8 cellular contexts compared by ENCODE assay signal in the genomic region with DNA sequence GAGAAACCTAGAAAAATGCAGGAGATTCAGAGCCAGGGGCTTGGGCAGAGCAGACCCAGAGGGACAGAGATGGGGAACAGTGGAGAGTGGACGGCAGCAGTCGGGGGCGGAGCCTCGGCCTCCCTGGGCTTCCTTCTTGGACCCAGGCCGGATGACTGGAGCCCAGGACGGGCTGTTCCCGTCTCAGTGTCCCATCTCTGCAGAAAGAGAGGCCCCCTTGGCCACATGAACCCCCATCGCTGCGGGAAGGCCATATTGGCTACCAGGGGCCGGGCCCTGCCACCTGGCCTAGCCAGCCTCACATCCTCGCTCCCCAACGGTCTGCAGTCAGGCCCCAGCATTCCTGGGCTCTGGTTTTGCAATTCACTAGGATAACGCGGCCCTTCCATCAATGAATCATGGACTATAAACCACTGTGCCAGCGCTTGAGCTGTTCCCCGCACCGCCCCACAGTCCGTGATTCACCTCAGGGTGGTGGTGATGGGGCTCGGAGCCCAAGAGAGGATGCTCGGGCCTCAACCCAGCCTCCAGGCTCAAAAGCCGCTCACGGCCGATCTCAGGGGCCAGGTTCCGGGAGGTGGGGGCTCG.
A peak's percentile ranks its signal among the peaks of the same experiment; 100 is the strongest.
DNase-seq lines count a peak whose midpoint lies in the region; ATAC-seq and TF ChIP-seq lines count a peak whose summit lies in the region.

No MANE protein-coding gene starts in this region.

- ATAC-seq in PC-3 (peak; percentile 97), HG02938 (IDR thresholded peaks at IDR 0.05; ENCODE audit: unreplicated experiment) (no peak), GM18505 (IDR thresholded peaks at IDR 0.05; ENCODE audit: unreplicated experiment) (no peak)

- CTCF ChIA-PET in PC-3 (lab: Charles Lee) = interaction anchor here (0.5 to 1.0 kb wide), 2 partner anchors 19 to 31 kb away, joined by 3 read pairs; no protein-coding TSS in a partner anchor

- no peak for TF ChIP-seq POLR2A in esophagus muscularis mucosa (IDR thresholded peaks at IDR 0.05; ENCODE audit: low read depth)
- no peak for TF ChIP-seq POLR2A in GM18505 (IDR thresholded peaks at IDR 0.05; ENCODE audit: borderline replicate concordance, extremely low read depth, insufficient read depth, insufficient read length)

- peak overlapping the region; percentile 26; the same call in 1 of the 2 replicates for H3K9ac ChIP-seq in PC-3 (ENCODE audit: low read length)

- peaks cover 26% of the 10 kb centered on the region for H3K4me1 ChIP-seq in PC-3 (ENCODE audit: insufficient read depth, low read length)
- H3K4me1 ChIP-seq in esophagus muscularis mucosa = peaks cover 52 to 85% (median 79%) of the 10 kb centered on the region in 4 donors
- peaks cover 13% of the 10 kb centered on the region for H3K4me1 ChIP-seq in osteoblast (ENCODE audit: insufficient read depth, low read length)

- DNase-seq in AG08395 (ENCODE audit: low spot score) (peak; percentile 98), PC-3 (peak; percentile 98), esophagus muscularis mucosa (ENCODE audit: extremely low spot score) (peak; percentile 95), osteoblast (ENCODE audit: insufficient read length, low spot score, missing footprints) (peak; percentile 100), LoVo (ENCODE audit: low spot score) (no peak)
- no peak for DNase-seq in stimulated activated CD4-positive, alpha-beta T cell treated with anti-CD3 and anti-CD28 coated beads, Interleukin-4, amount 100 ng/mL, for 4 hours

- H3F3A ChIP-seq in PC-3 (ENCODE audit: low read length, unreplicated experiment) = no peaks in the 10 kb centered on the region

- no peak for TF ChIP-seq EP300 in esophagus muscularis mucosa (IDR thresholded peaks at IDR 0.05)

- no peaks in the 10 kb centered on the region for H3K9me3 ChIP-seq in PC-3 (ENCODE audit: low read length)
- H3K9me3 ChIP-seq in esophagus muscularis mucosa = no peaks in the 10 kb centered on the region
- no peaks in the 10 kb centered on the region for H3K9me3 ChIP-seq in osteoblast (ENCODE audit: low read depth, low read length)

- TF ChIP-seq CTCF in PC-3 (conservative IDR thresholded peaks at IDR 0.05; ENCODE audit: low read depth, low read length) (no peak), esophagus muscularis mucosa (IDR thresholded peaks at IDR 0.05) (no peak), osteoblast (IDR thresholded peaks at IDR 0.05; ENCODE audit: extremely low read depth, low read depth, low read length) (no peak)

- H3K27me3 ChIP-seq in PC-3 (ENCODE audit: low read length) (no peaks in the 10 kb centered on the region), esophagus muscularis mucosa (no peaks in the 10 kb centered on the region), osteoblast (ENCODE audit: insufficient read depth, low read length) (no peaks in the 10 kb centered on the region)

- no TSS peak for BruUV-seq in PC-3 (replicated peaks; lab: Mats Ljungman, UMichigan)

- no peaks in the 10 kb centered on the region for H3K9me2 ChIP-seq in PC-3 (replicated peaks; ENCODE audit: low read length)

- H3K79me2 ChIP-seq in PC-3 (ENCODE audit: low read length) = peaks cover 29% of the 10 kb centered on the region
- peaks cover 44% of the 10 kb centered on the region for H3K79me2 ChIP-seq in osteoblast (ENCODE audit: insufficient read depth, low read length)

- intact Hi-C loops in PC-3 (cut with micrococcal nuclease) (no loop called here), esophagus muscularis mucosa (cut with DNase I) (no loop called here)

- H3K4me2 ChIP-seq in PC-3 (ENCODE audit: low read length) = peak overlapping the region; percentile 58
- peak overlapping the region; percentile 45 for H3K4me2 ChIP-seq in osteoblast (ENCODE audit: insufficient read depth, low read length)

- H3K27ac ChIP-seq in PC-3 (ENCODE audit: low read length) (peak overlapping the region; percentile 70), esophagus muscularis mucosa (replicated peaks in 1 of 4) (peak overlapping the region; percentile 74 to 96 (median 84)), osteoblast (ENCODE audit: low read depth, low read length) (peak overlapping the region; percentile 86)

- POLR2A ChIA-PET in PC-3 (lab: Charles Lee; ENCODE audit: unreplicated experiment) = interaction anchor here (0.6 kb wide), 1 partner anchor 30 kb away, joined by 4 read pairs; no protein-coding TSS in a partner anchor

- H3K4me3 ChIP-seq in PC-3 (ENCODE audit: low read length) (no peak overlapping the region), esophagus muscularis mucosa (peak overlapping the region in 1 of 4 donors; percentile 1), osteoblast (ENCODE audit: insufficient read depth, low read length) (no peak overlapping the region)

- H4K20me1 ChIP-seq in PC-3 (ENCODE audit: low read length) (0 out of 2 replicates have a peak, but pooled peaks cover 4% of the 10 kb centered on the region), osteoblast (ENCODE audit: insufficient read depth, low read length) (peaks cover under 1% of the 10 kb centered on the region)

- WGBS in esophagus muscularis mucosa = 36% methylated on average over 7 of the region's 25 CpGs

- H3K36me3 ChIP-seq in PC-3 (ENCODE audit: low read depth, low read length) (peaks cover 8% of the 10 kb centered on the region; the same call in 1 of the 2 replicates), esophagus muscularis mucosa (peaks cover 0 to 55% (median 28%) of the 10 kb centered on the region in 4 donors), osteoblast (ENCODE audit: insufficient read depth, low read length) (peaks cover 16% of the 10 kb centered on the region)

- no peak overlapping the region for H2AFZ ChIP-seq in PC-3 (ENCODE audit: low read length)
- H2AFZ ChIP-seq in osteoblast (ENCODE audit: low read length) = no peak overlapping the region

Comparison
In these comparisons a context has a peak if more than half of its experiments do, and no peak if none do; other contexts are left out.
1. DNase-seq: peak in AG08395 (single experiment), PC-3 (single experiment), esophagus muscularis mucosa (single experiment) and osteoblast (single experiment); none in stimulated activated CD4-positive, alpha-beta T cell treated with anti-CD3 and anti-CD28 coated beads, Interleukin-4, amount 100 ng/mL, for 4 hours (0 of 2) and LoVo (single experiment).
2. Peak in every context shown above with its lines, with median percentiles within 50 percentile points of each other: H3K27ac ChIP-seq.